Comparison of ENCODE assay signal across 1 cellular context in genomic region chr1:169931795-169932195, GRCh38.
A peak's percentile ranks its signal among the peaks of the same experiment; 100 is the strongest.
TF ChIP-seq lines count a peak whose summit lies in the region.

No MANE protein-coding gene starts in this region.

TF ChIP-seq in SK-N-SH, 30 proteins besides CTCF, POLR2A, EP300 and RAD21 (continued from another document):
- TF ChIP-seq USF1 (IDR thresholded peaks at IDR 0.05; ENCODE audit: borderline replicate concordance, low read depth) (no peak), EZH2phosphoT487 (IDR thresholded peaks at IDR 0.05; ENCODE audit: borderline replicate concordance, low read depth) (no peak), TEAD4 (IDR thresholded peaks at IDR 0.05; ENCODE audit: borderline replicate concordance, insufficient read depth) (0 out of 2 replicates have a peak, but pooled peaks have one; percentile 9), NFIC (IDR thresholded peaks at IDR 0.05; ENCODE audit: borderline replicate concordance) (peak; percentile 51), ZBTB33 (IDR thresholded peaks at IDR 0.05; ENCODE audit: borderline replicate concordance, low read depth) (no peak), REST (IDR thresholded peaks at IDR 0.05; ENCODE audit: low read depth, low read length) (no peak), ELF1 (IDR thresholded peaks at IDR 0.05) (no peak), TCF12 (IDR thresholded peaks at IDR 0.05) (peak; percentile 73), FOSL2 (IDR thresholded peaks at IDR 0.05; ENCODE audit: borderline replicate concordance, low read depth) (peak; percentile 4; the same call in 1 of the 2 replicates), GATA2 (CRISPR knock-in tag; IDR thresholded peaks at IDR 0.05) (no peak), NRF1 (IDR thresholded peaks at IDR 0.05; ENCODE audit: low read depth, low read length) (no peak), MAX (IDR thresholded peaks at IDR 0.05; ENCODE audit: low read depth) (no peak), RCOR1 (IDR thresholded peaks at IDR 0.05; ENCODE audit: low read length) (no peak), TAF1 (IDR thresholded peaks at IDR 0.05; ENCODE audit: borderline replicate concordance, low read depth, low read length) (no peak), JUND (IDR thresholded peaks at IDR 0.05) (0 out of 2 replicates have a peak, but pooled peaks have one; percentile 4)
